Comparison of ENCODE assay signal across 2 cellular contexts in genomic region chr3:129160891-129161859, GRCh38.
TF ChIP-seq lines count a peak whose summit lies in the region.

Gene ISY1 (minus strand): TSS chr3:129161063. CDS start chr3:129160975, 88 bp downstream.

TF ChIP-seq in A549, 52 proteins besides CTCF, POLR2A, EP300 and RAD21 (continued from another document):
- TF ChIP-seq EHMT2 (IDR thresholded peaks at IDR 0.05; ENCODE audit: low read depth), result no peak
- no peak for TF ChIP-seq SREBF2 (IDR thresholded peaks at IDR 0.05)
- no peak for TF ChIP-seq TP53 (CRISPR knock-in tag; IDR thresholded peaks at IDR 0.05)
- no peak for TF ChIP-seq USF2 (IDR thresholded peaks at IDR 0.05)
- TF ChIP-seq EHF (CRISPR knock-in tag; IDR thresholded peaks at IDR 0.05), result no peak
- TF ChIP-seq CEBPB (IDR thresholded peaks at IDR 0.05), result no peak; a peak in 1 of 4 replicates
- peak in 1 of 2 experiments; percentile 77; a peak in 4 of 5 replicates for TF ChIP-seq JUN (IDR thresholded peaks at IDR 0.05)
- TF ChIP-seq ELK1 (IDR thresholded peaks at IDR 0.05; ENCODE audit: low read depth, low read length), result 0 out of 2 replicates have a peak, but pooled peaks have one; percentile 67
- TF ChIP-seq BCL3 (IDR thresholded peaks at IDR 0.05), result peak; percentile 73
- TF ChIP-seq CHD4 (IDR thresholded peaks at IDR 0.05; ENCODE audit: borderline replicate concordance), result no peak
- no peak for TF ChIP-seq RARB (CRISPR knock-in tag; IDR thresholded peaks at IDR 0.05)
- peak; percentile 89 for TF ChIP-seq KDM5A (IDR thresholded peaks at IDR 0.05)
- TF ChIP-seq PHF8 (IDR thresholded peaks at IDR 0.05; ENCODE audit: borderline replicate concordance, low read depth), result peak; percentile 66
- TF ChIP-seq RCOR1 (IDR thresholded peaks at IDR 0.05; ENCODE audit: low read depth, low read length), result no peak
- no peak for TF ChIP-seq BHLHE40 (IDR thresholded peaks at IDR 0.05; ENCODE audit: low read depth, low read length)
- TF ChIP-seq HOXB5 (CRISPR knock-in tag; IDR thresholded peaks at IDR 0.05), result no peak
- no peak for TF ChIP-seq HOXB13 (CRISPR knock-in tag; IDR thresholded peaks at IDR 0.05; ENCODE audit: low read depth)
- TF ChIP-seq NR3C1 (IDR thresholded peaks at IDR 0.05), result no peak
TF ChIP-seq in A549: peak in this region for 9.

TF ChIP-seq in K562, 482 proteins besides CTCF, POLR2A, EP300 and RAD21 (continued from another document and continues in another):
- TF ChIP-seq CHAMP1 (IDR thresholded peaks at IDR 0.05), result 0 out of 2 replicates have a peak, but pooled peaks have one; percentile 12
- TF ChIP-seq BRD4 (IDR thresholded peaks at IDR 0.05), result 0 out of 2 replicates have a peak, but pooled peaks have one; percentile 47
- TF ChIP-seq SMARCE1 (IDR thresholded peaks at IDR 0.05), result no peak
- TF ChIP-seq EZH2 (IDR thresholded peaks at IDR 0.05; ENCODE audit: borderline replicate concordance, low read depth, low read length), result no peak
- TF ChIP-seq MED1 (CRISPR knock-in tag; IDR thresholded peaks at IDR 0.05; ENCODE audit: borderline replicate concordance), result no peak
- TF ChIP-seq E2F8 (IDR thresholded peaks at IDR 0.05; ENCODE audit: low read depth, partially characterized antibody), result peak; percentile 99
- TF ChIP-seq HMGXB4 (CRISPR knock-in tag; IDR thresholded peaks at IDR 0.05), result 0 out of 2 replicates have a peak, but pooled peaks have one; percentile 52
- no peak for TF ChIP-seq BCL6 (CRISPR knock-in tag; IDR thresholded peaks at IDR 0.05)
- no peak for TF ChIP-seq RBM22 (IDR thresholded peaks at IDR 0.05; ENCODE audit: low read depth, low read length, poor library complexity, severe bottlenecking)
- TF ChIP-seq HCFC1 (IDR thresholded peaks at IDR 0.05; ENCODE audit: low read depth, low read length), result peak; percentile 75
- TF ChIP-seq FOXA3 (CRISPR knock-in tag; conservative IDR thresholded peaks at IDR 0.05 in 1 of 2, IDR thresholded peaks at IDR 0.05 in 1 of 2), result no peak
- TF ChIP-seq THRAP3 (IDR thresholded peaks at IDR 0.05; ENCODE audit: borderline replicate concordance), result peak; percentile 97
- TF ChIP-seq KDM1A (IDR thresholded peaks at IDR 0.05), result no peak
- TF ChIP-seq RNF219 (CRISPR knock-in tag; IDR thresholded peaks at IDR 0.05), result no peak
- no peak; the same call in 1 of the 2 replicates for TF ChIP-seq THRB (CRISPR knock-in tag; conservative IDR thresholded peaks at IDR 0.05)
- TF ChIP-seq ZNF57 (CRISPR knock-in tag; IDR thresholded peaks at IDR 0.05), result no peak
- peak; percentile 35 for TF ChIP-seq GMEB1 (CRISPR knock-in tag; IDR thresholded peaks at IDR 0.05)
- TF ChIP-seq ARID1B (IDR thresholded peaks at IDR 0.05), result no peak; the same call in 1 of the 2 replicates
- 0 out of 2 replicates have a peak, but pooled peaks have one; percentile 51 for TF ChIP-seq ATF6 (CRISPR knock-in tag; IDR thresholded peaks at IDR 0.05)
- TF ChIP-seq NKRF (IDR thresholded peaks at IDR 0.05; ENCODE audit: borderline replicate concordance), result 0 out of 2 replicates have a peak, but pooled peaks have one; percentile 21
- TF ChIP-seq USF2 (CRISPR knock-in tag; IDR thresholded peaks at IDR 0.05), result no peak
- TF ChIP-seq XRCC3 (IDR thresholded peaks at IDR 0.05), result no peak
- TF ChIP-seq ARID4B (CRISPR knock-in tag; IDR thresholded peaks at IDR 0.05), result no peak
- TF ChIP-seq HNRNPLL (IDR thresholded peaks at IDR 0.05; ENCODE audit: low read depth, low read length, poor library complexity, severe bottlenecking), result peak; percentile 32
